ENCODE assay signal across 28 cellular contexts in the genomic region with DNA sequence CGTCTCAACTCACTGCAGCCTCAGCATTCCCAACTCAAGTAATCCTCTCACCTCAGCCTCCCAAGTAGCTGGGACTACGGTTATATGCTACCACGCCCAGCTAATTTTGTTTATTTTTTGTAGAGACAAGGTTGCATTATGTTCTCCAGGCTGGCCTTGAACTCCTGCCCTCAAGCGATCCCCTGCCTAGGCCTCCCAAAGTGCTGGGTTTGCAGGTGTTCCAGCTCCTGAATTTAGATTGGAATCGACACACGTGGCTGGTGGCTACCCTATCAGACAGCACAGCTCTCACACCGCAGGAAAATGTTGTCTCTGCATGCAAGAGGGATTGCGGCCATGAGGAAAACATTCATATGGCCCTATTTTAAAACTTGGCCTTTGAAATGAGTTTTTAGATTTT.
"Had no signal": no experiment of that assay in that cellular context is flagged by ENCODE, and none has a peak within 500 bp of the region (broad histone marks: within the 10 kb centered on the region; RNA-seq: fewer than 3 reads in every experiment).

No MANE protein-coding gene starts in this region.

- H3K36me3 ChIP-seq: adrenal gland had no signal

- ATAC-seq: activated T-cell treated with anti-CD3 and anti-CD28 coated beads, Interleukin-2, amount 50 U/mL, for 4 hours; activated T-helper 17 cell treated with anti-CD3 and anti-CD28 coated beads, Interleukin-2, amount 50 U/mL, for 72 hours; body of pancreas; effector memory CD8-positive, alpha-beta T cell; esophagus mucosa had no signal

- FAIRE-seq: colon, endometrium, endothelial cell of umbilical vein, frontal cortex had no signal

- H3K4me3 ChIP-seq: adrenal gland, body of pancreas had no signal

- H3K9me3 ChIP-seq: adrenal gland, body of pancreas had no signal

- H3K4me3 Mint-ChIP-seq: activated CD4-positive, alpha-beta memory T cell treated with anti-CD3 and anti-CD28 coated beads, Interleukin-2, amount 10 ng/mL, durations not matched to agents 7 days and 5 days; activated CD4-positive, alpha-beta T cell treated with anti-CD3 and anti-CD28 coated beads, Interleukin-2, amount 10 ng/mL, durations not matched to agents 7 days and 5 days; activated naive CD8-positive, alpha-beta T cell; activated T-cell treated with anti-CD3 and anti-CD28 coated beads, Interleukin-2, amount 50 U/mL, for 4 hours; activated T-helper 17 cell treated with anti-CD3 and anti-CD28 coated beads, Interleukin-2, amount 50 U/mL, for 72 hours; effector memory CD8-positive, alpha-beta T cell had no signal

- H3K4me1 Mint-ChIP-seq: activated CD4-positive, alpha-beta memory T cell treated with anti-CD3 and anti-CD28 coated beads, Interleukin-2, amount 10 ng/mL, durations not matched to agents 7 days and 5 days; activated T-helper 17 cell treated with anti-CD3 and anti-CD28 coated beads, Interleukin-2, amount 50 U/mL, for 72 hours had no signal

- DNase-seq: activated CD4-positive, alpha-beta memory T cell treated with anti-CD3 and anti-CD28 coated beads, Interleukin-2, amount 10 ng/mL, durations not matched to agents 7 days and 5 days; activated CD4-positive, alpha-beta T cell treated with anti-CD3 and anti-CD28 coated beads for 1 hour; activated CD4-positive, alpha-beta T cell treated with anti-CD3 and anti-CD28 coated beads for 4 hours; activated CD4-positive, alpha-beta T cell treated with anti-CD3 and anti-CD28 coated beads, Interleukin-2, amount 10 ng/mL, durations not matched to agents 7 days and 5 days; activated CD4-positive, alpha-beta T cell treated with anti-CD3 and anti-CD28 coated beads, Interleukin-2, amount 50 U/mL, for 4 hours; activated CD4-positive, CD25-positive, alpha-beta regulatory T cell; activated CD8-positive, alpha-beta memory T cell treated with anti-CD3 and anti-CD28 coated beads for 24 hours; activated effector memory CD4-positive, alpha-beta T cell treated with Interleukin-2 at 50 U/mL for 16 hours; activated gamma-delta T cell treated with Interleukin-2 at 50 U/mL for 16 hours; activated naive CD4-positive, alpha-beta T cell treated with anti-CD3 and anti-CD28 coated beads, Interleukin-2, amount 50 U/mL, for 16 hours; activated naive CD4-positive, alpha-beta T cell treated with Interleukin-2 at 50 U/mL for 16 hours; activated T-cell treated with anti-CD3 and anti-CD28 coated beads, Interleukin-2, amount 50 U/mL, for 4 hours; adrenal gland; aorta; body of pancreas; cortex of kidney; dermis blood vessel endothelial cell; effector CD4-positive, alpha-beta T cell; effector memory CD8-positive, alpha-beta T cell; foreskin fibroblast; T-helper 2 cell had no signal

- H3K27ac ChIP-seq: adrenal gland, body of pancreas had no signal

- H3K9me3 Mint-ChIP-seq: activated CD4-positive, alpha-beta memory T cell treated with anti-CD3 and anti-CD28 coated beads, Interleukin-2, amount 10 ng/mL, durations not matched to agents 7 days and 5 days; activated CD4-positive, alpha-beta T cell treated with anti-CD3 and anti-CD28 coated beads, Interleukin-2, amount 10 ng/mL, durations not matched to agents 7 days and 5 days; activated T-cell treated with anti-CD3 and anti-CD28 coated beads, Interleukin-2, amount 50 U/mL, for 4 hours; activated T-helper 17 cell treated with anti-CD3 and anti-CD28 coated beads, Interleukin-2, amount 50 U/mL, for 72 hours; effector memory CD8-positive, alpha-beta T cell had no signal

- H3K36me3 Mint-ChIP-seq: activated naive CD8-positive, alpha-beta T cell had no signal

- H3K27ac Mint-ChIP-seq: activated CD4-positive, alpha-beta memory T cell treated with anti-CD3 and anti-CD28 coated beads, Interleukin-2, amount 10 ng/mL, durations not matched to agents 7 days and 5 days; activated CD4-positive, alpha-beta T cell treated with anti-CD3 and anti-CD28 coated beads, Interleukin-2, amount 10 ng/mL, durations not matched to agents 7 days and 5 days; activated naive CD8-positive, alpha-beta T cell; activated T-helper 17 cell treated with anti-CD3 and anti-CD28 coated beads, Interleukin-2, amount 50 U/mL, for 72 hours; effector memory CD8-positive, alpha-beta T cell had no signal

- H3K27me3 ChIP-seq: adrenal gland, body of pancreas had no signal
